1 cellular context compared by ENCODE assay signal in genomic region chr5:96924016-96924443, GRCh38.
TF ChIP-seq lines count a peak whose summit lies in the region.

No MANE protein-coding gene starts in this region.

TF ChIP-seq in H1, 55 proteins besides CTCF, POLR2A, EP300 and RAD21:
- TF ChIP-seq CHD2 (IDR thresholded peaks at IDR 0.05; ENCODE audit: low read length) (no peak), CREB1 (IDR thresholded peaks at IDR 0.05) (no peak), BACH1 (IDR thresholded peaks at IDR 0.05; ENCODE audit: low read length) (no peak), JUN (IDR thresholded peaks at IDR 0.05; ENCODE audit: low read depth, low read length) (no peak), CEBPB (IDR thresholded peaks at IDR 0.05; ENCODE audit: low read depth, low read length) (no peak), SRF (IDR thresholded peaks at IDR 0.05; ENCODE audit: low read depth, low read length) (peak; percentile 41; the same call in 1 of the 2 replicates), CBX5 (IDR thresholded peaks at IDR 0.05; ENCODE audit: low read depth, low read length) (no peak), EGR1 (IDR thresholded peaks at IDR 0.05; ENCODE audit: borderline replicate concordance, low read depth, low read length) (no peak)
